11 cellular contexts compared by ENCODE assay signal in genomic region chr5:72525816-72526215, GRCh38. TPM values are rescaled to one million over a fixed set of nuclear protein-coding genes. Genes with fewer than 3 reads are reported as not detected.
A peak's percentile ranks its signal among the peaks of the same experiment; 100 is the strongest.
DNase-seq lines count a peak whose midpoint lies in the region; ATAC-seq and TF ChIP-seq lines count a peak whose summit lies in the region.
"Had no signal": no experiment of that assay in that cellular context is flagged by ENCODE, and none has a peak within 500 bp of the region (broad histone marks: within the 10 kb centered on the region; RNA-seq: fewer than 3 reads in every experiment).

No MANE protein-coding gene starts in this region.

- no peak overlapping the region for H2AFZ ChIP-seq in mesenchymal stem cell (ENCODE audit: low read depth, low read length)

- no peaks in the 10 kb centered on the region for H3K27me3 ChIP-seq in mesenchymal stem cell (ENCODE audit: control insufficient read depth in 1 of 2, insufficient read depth in 1 of 2, low read length in 2 of 2)
- no peaks in the 10 kb centered on the region for H3K27me3 ChIP-seq in CD8-positive, alpha-beta T cell (ENCODE audit: insufficient read depth, low read length)

- no peak overlapping the region for H2BK120ac ChIP-seq in mesenchymal stem cell (ENCODE audit: low read depth, low read length)

- no peak overlapping the region for H3K14ac ChIP-seq in mesenchymal stem cell (ENCODE audit: low read length in 2 of 2)

- H3K9me3 ChIP-seq in mesenchymal stem cell (ENCODE audit: control insufficient read depth, low read length): peaks cover 5% of the 10 kb centered on the region
- H3K9me3 ChIP-seq in CD8-positive, alpha-beta T cell (ENCODE audit: low read length): no peaks in the 10 kb centered on the region

- no peaks in the 10 kb centered on the region for H3K36me3 ChIP-seq in mesenchymal stem cell (ENCODE audit: control insufficient read depth in 1 of 2, insufficient read depth in 2 of 2, low read depth in 1 of 2, low read length in 2 of 2)
- H3K36me3 ChIP-seq in CD8-positive, alpha-beta T cell (ENCODE audit: insufficient read depth, low read length): no peaks in the 10 kb centered on the region

- no peak overlapping the region for H2BK12ac ChIP-seq in mesenchymal stem cell (ENCODE audit: low read length in 2 of 2)

- H4K8ac ChIP-seq in mesenchymal stem cell (ENCODE audit: low read length): no peak overlapping the region

- H3K4me2 ChIP-seq in mesenchymal stem cell (ENCODE audit: low read length, poor library complexity, severe bottlenecking): no peak overlapping the region

- no peak overlapping the region for H3K18ac ChIP-seq in mesenchymal stem cell (ENCODE audit: low read depth in 1 of 2, low read length in 2 of 2)

- H3K4me3 ChIP-seq in choroid plexus epithelial cell (ENCODE audit: low read depth, low read length) (no peak overlapping the region), mesenchymal stem cell (ENCODE audit: insufficient read depth in 1 of 2, low read depth in 1 of 2, low read length in 2 of 2) (no peak overlapping the region)
- H3K4me3 ChIP-seq in CD8-positive, alpha-beta T cell (ENCODE audit: low read depth, low read length): no peak overlapping the region

- no peaks in the 10 kb centered on the region for H3K79me1 ChIP-seq in mesenchymal stem cell (replicated peaks; ENCODE audit: low read length, poor library complexity, severe bottlenecking)

- no peak for ATAC-seq in CD8-positive, alpha-beta T cell
- ATAC-seq in HG03097 (IDR thresholded peaks at IDR 0.05; ENCODE audit: low FRiP score, unreplicated experiment) (no peak), HG02763 (IDR thresholded peaks at IDR 0.05; ENCODE audit: unreplicated experiment) (no peak)
- ATAC-seq: Panc1; stimulated activated effector memory CD8-positive, alpha-beta T cell treated with anti-CD3 and anti-CD28 coated beads, Interleukin-12 subunit alpha, Interleukin-12 subunit beta, amount 100 ng/mL, for 72 hours had no signal

- no peaks in the 10 kb centered on the region for H3K4me1 Mint-ChIP-seq in CD8-positive, alpha-beta T cell (ENCODE audit: low read depth)
- H3K4me1 Mint-ChIP-seq: stimulated activated effector memory CD8-positive, alpha-beta T cell treated with anti-CD3 and anti-CD28 coated beads, Interleukin-12 subunit alpha, Interleukin-12 subunit beta, amount 100 ng/mL, for 72 hours had no signal

- no peak for TF ChIP-seq CTCF in choroid plexus epithelial cell (conservative IDR thresholded peaks at IDR 0.05; ENCODE audit: low read depth, low read length)
- TF ChIP-seq CTCF in CD8-positive, alpha-beta T cell (IDR thresholded peaks at IDR 0.05): no peak

- intact Hi-C loops in CD8-positive, alpha-beta T cell (cut with DNase I, micrococcal nuclease): no loop called here

- no peaks in the 10 kb centered on the region for H3K4me1 ChIP-seq in mesenchymal stem cell (ENCODE audit: control insufficient read depth, insufficient read depth, low read depth, low read length)
- no peaks in the 10 kb centered on the region for H3K4me1 ChIP-seq in CD8-positive, alpha-beta T cell (ENCODE audit: insufficient read depth, low read length)

- no peak overlapping the region for H2AK5ac ChIP-seq in mesenchymal stem cell (ENCODE audit: low read length, severe bottlenecking)

- H3K27me3 Mint-ChIP-seq in CD8-positive, alpha-beta T cell (ENCODE audit: low read depth): peaks cover 14% of the 10 kb centered on the region

- POLR2A ChIA-PET in CD8-positive, alpha-beta T cell (lab: Charles Lee): no interaction called here

- no peak overlapping the region for H3K23ac ChIP-seq in mesenchymal stem cell (ENCODE audit: low read length in 2 of 2)

- no peak overlapping the region for H2BK15ac ChIP-seq in mesenchymal stem cell (ENCODE audit: low read depth, poor library complexity, severe bottlenecking)

- no peak overlapping the region for H3K4me3 Mint-ChIP-seq in CD8-positive, alpha-beta T cell
- H3K4me3 Mint-ChIP-seq: stimulated activated effector memory CD8-positive, alpha-beta T cell treated with anti-CD3 and anti-CD28 coated beads, Interleukin-12 subunit alpha, Interleukin-12 subunit beta, amount 100 ng/mL, for 72 hours had no signal

- no peak overlapping the region for H3K27ac ChIP-seq in mesenchymal stem cell (ENCODE audit: low read length, poor library complexity, severe bottlenecking)
- H3K27ac ChIP-seq in CD8-positive, alpha-beta T cell (ENCODE audit: low read depth, low read length): no peak overlapping the region

- DNase-seq in ELF-1 (ENCODE audit: low read depth, low spot score): peak; percentile 21
- peak; percentile 84 for DNase-seq in MV-4-11 (lab: John Stamatoyannopoulos, UW)
- peak; percentile 97 for DNase-seq in choroid plexus epithelial cell (ENCODE audit: low read depth)
- peak; percentile 97 for DNase-seq in mesenchymal stem cell
- DNase-seq in NCI-H2107 treated with DMSO at 0.1 percent for 48 hours (lab: John Stamatoyannopoulos, UW; ENCODE audit: unreplicated experiment): no peak
- DNase-seq in CD8-positive, alpha-beta T cell: no peak
- DNase-seq: left cardiac atrium had no signal

- no peak overlapping the region for H2BK5ac ChIP-seq in mesenchymal stem cell (ENCODE audit: low read depth, low read length, poor library complexity, severe bottlenecking)

- CTCF ChIA-PET in CD8-positive, alpha-beta T cell (lab: Charles Lee): no interaction called here

- no peak overlapping the region for H3K27ac Mint-ChIP-seq in CD8-positive, alpha-beta T cell
- H3K27ac Mint-ChIP-seq: stimulated activated effector memory CD8-positive, alpha-beta T cell treated with anti-CD3 and anti-CD28 coated beads, Interleukin-12 subunit alpha, Interleukin-12 subunit beta, amount 100 ng/mL, for 72 hours had no signal

- no peak overlapping the region for H3K4ac ChIP-seq in mesenchymal stem cell (ENCODE audit: low read depth in 1 of 2, low read length in 2 of 2)

- peak overlapping the region; percentile 15 for H3K9ac ChIP-seq in mesenchymal stem cell (ENCODE audit: low read length)

- no peak overlapping the region for H4K91ac ChIP-seq in mesenchymal stem cell (ENCODE audit: low read length)

- H3K9me3 Mint-ChIP-seq in CD8-positive, alpha-beta T cell: no peaks in the 10 kb centered on the region
- H3K9me3 Mint-ChIP-seq: stimulated activated effector memory CD8-positive, alpha-beta T cell treated with anti-CD3 and anti-CD28 coated beads, Interleukin-12 subunit alpha, Interleukin-12 subunit beta, amount 100 ng/mL, for 72 hours had no signal

- H3K36me3 Mint-ChIP-seq in CD8-positive, alpha-beta T cell: no peaks in the 10 kb centered on the region
- H3K36me3 Mint-ChIP-seq: stimulated activated effector memory CD8-positive, alpha-beta T cell treated with anti-CD3 and anti-CD28 coated beads, Interleukin-12 subunit alpha, Interleukin-12 subunit beta, amount 100 ng/mL, for 72 hours had no signal

RNA-seq across cellular contexts. Expression of gene ZNF366, which starts 18.6 kb away (rescaled TPM):
- 0.03 TPM for polyA plus RNA-seq in mesenchymal stem cell (2013, experiment 1 of 2)
- 0.03 TPM for polyA plus RNA-seq in mesenchymal stem cell (2013, experiment 2 of 2)
- total RNA-seq in CD8-positive, alpha-beta T cell: not detected

Comparison
In these comparisons a context has a peak if more than half of its experiments do, and no peak if none do; other contexts are left out.
1. DNase-seq: peak in ELF-1 (single experiment), MV-4-11 (single experiment), choroid plexus epithelial cell (single experiment) and mesenchymal stem cell (single experiment); none in NCI-H2107 treated with DMSO at 0.1 percent for 48 hours (single experiment) and CD8-positive, alpha-beta T cell (0 of 7).